ENCODE assay signal across 30 cellular contexts in the genomic region with DNA sequence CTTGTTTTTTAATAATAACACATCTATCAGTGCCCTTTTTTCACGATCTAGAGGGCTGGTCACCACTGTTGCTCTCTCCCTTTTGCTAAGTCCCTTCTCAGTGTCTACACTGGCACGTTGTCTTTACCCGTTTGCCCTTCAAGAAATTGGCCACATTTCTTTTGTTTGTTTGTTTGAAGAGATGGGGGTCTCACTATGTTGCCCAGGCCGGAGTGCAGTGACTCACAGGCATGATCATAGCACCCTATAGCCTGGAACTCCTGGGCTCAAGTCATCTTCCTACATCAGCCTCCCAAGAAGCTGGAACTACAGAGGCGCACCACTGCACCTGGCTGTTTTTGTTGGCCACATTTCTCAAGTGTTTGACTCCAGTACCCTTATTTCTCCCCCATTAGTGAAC.
"Had no signal": no experiment of that assay in that cellular context is flagged by ENCODE, and none has a peak within 500 bp of the region (broad histone marks: within the 10 kb centered on the region; RNA-seq: fewer than 3 reads in every experiment).

No MANE protein-coding gene starts in this region.

- H3K36me3 Mint-ChIP-seq: activated naive CD4-positive, alpha-beta T cell treated with anti-CD3 and anti-CD28 coated beads, Interleukin-2, amount 50 U/mL, for 24 hours; activated naive CD8-positive, alpha-beta T cell treated with anti-CD3 and anti-CD28 coated beads for 36 hours; T-cell had no signal

- DNase-seq: activated CD4-positive, alpha-beta T cell treated with anti-CD3 and anti-CD28 coated beads for 1 hour; activated CD4-positive, alpha-beta T cell treated with anti-CD3 and anti-CD28 coated beads for 4 hours; activated CD4-positive, alpha-beta T cell treated with anti-CD3 and anti-CD28 coated beads, Interleukin-2, amount 50 U/mL, for 1 hour; activated CD4-positive, alpha-beta T cell treated with anti-CD3 and anti-CD28 coated beads, Interleukin-2, amount 50 U/mL, for 48 hours; activated CD8-positive, alpha-beta memory T cell treated with anti-CD3 and anti-CD28 coated beads for 24 hours; activated CD8-positive, alpha-beta T cell treated with anti-CD3 and anti-CD28 coated beads for 36 hours; activated effector memory CD4-positive, alpha-beta T cell treated with Interleukin-2 at 50 U/mL for 16 hours; activated gamma-delta T cell treated with Interleukin-2 at 50 U/mL for 16 hours; activated naive CD4-positive, alpha-beta T cell treated with anti-CD3 and anti-CD28 coated beads for 36 hours; activated naive CD8-positive, alpha-beta T cell treated with anti-CD3 and anti-CD28 coated beads for 36 hours; activated naive CD8-positive, alpha-beta T cell treated with anti-CD3 and anti-CD28 coated beads, Interleukin-2, amount 50 U/mL, for 24 hours; activated T-cell treated with anti-CD3 and anti-CD28 coated beads, Interleukin-2, amount 50 U/mL, for 4 hours; adrenal gland; amygdala; aorta; body of pancreas; caudate nucleus; cortex of kidney; dermis blood vessel endothelial cell; effector CD8-positive, alpha-beta T cell; esophagus squamous epithelium; foreskin melanocyte; SW 1271; T-cell; T-helper 17 cell had no signal

- H3K4me1 ChIP-seq: esophagus squamous epithelium had no signal

- H3K27me3 ChIP-seq: adrenal gland, body of pancreas, esophagus squamous epithelium, gastroesophageal sphincter had no signal

- H3K36me3 ChIP-seq: adrenal gland, esophagus squamous epithelium, gastroesophageal sphincter had no signal

- H3K9me3 Mint-ChIP-seq: activated CD8-positive, alpha-beta T cell treated with anti-CD3 and anti-CD28 coated beads for 36 hours; activated naive CD4-positive, alpha-beta T cell treated with anti-CD3 and anti-CD28 coated beads for 36 hours; activated naive CD4-positive, alpha-beta T cell treated with anti-CD3 and anti-CD28 coated beads, Interleukin-2, amount 50 U/mL, for 24 hours; activated naive CD8-positive, alpha-beta T cell treated with anti-CD3 and anti-CD28 coated beads for 36 hours; activated naive CD8-positive, alpha-beta T cell treated with anti-CD3 and anti-CD28 coated beads, Interleukin-2, amount 50 U/mL, for 24 hours; activated T-cell treated with anti-CD3 and anti-CD28 coated beads, Interleukin-2, amount 50 U/mL, for 4 hours; activated T-helper 17 cell treated with anti-CD3 and anti-CD28 coated beads, Interleukin-2, amount 50 U/mL, for 72 hours; T-cell; T-helper 2 cell treated with Interferon-gamma antibody and Interleukin-4, amounts not matched to agents 5 μg/mL and 100 μg/mL, for 36 hours had no signal

- H3K4me1 Mint-ChIP-seq: activated naive CD4-positive, alpha-beta T cell treated with anti-CD3 and anti-CD28 coated beads, Interleukin-2, amount 50 U/mL, for 24 hours; activated naive CD8-positive, alpha-beta T cell treated with anti-CD3 and anti-CD28 coated beads for 36 hours; activated naive CD8-positive, alpha-beta T cell treated with anti-CD3 and anti-CD28 coated beads, Interleukin-2, amount 50 U/mL, for 24 hours; activated T-helper 17 cell treated with anti-CD3 and anti-CD28 coated beads, Interleukin-2, amount 50 U/mL, for 72 hours; T-cell; T-helper 17 cell had no signal

- H3K27ac ChIP-seq: adrenal gland, body of pancreas, epithelial cell of prostate, esophagus squamous epithelium, gastroesophageal sphincter had no signal

- ATAC-seq: activated CD8-positive, alpha-beta T cell treated with anti-CD3 and anti-CD28 coated beads for 36 hours; activated naive CD8-positive, alpha-beta T cell treated with anti-CD3 and anti-CD28 coated beads, Interleukin-2, amount 50 U/mL, for 24 hours; activated T-cell treated with anti-CD3 and anti-CD28 coated beads, Interleukin-2, amount 50 U/mL, for 4 hours; activated T-helper 17 cell treated with anti-CD3 and anti-CD28 coated beads, Interleukin-2, amount 50 U/mL, for 72 hours; body of pancreas; gastroesophageal sphincter; T-cell; T-helper 17 cell had no signal

- H3K9me3 ChIP-seq: adrenal gland, body of pancreas, esophagus squamous epithelium, gastroesophageal sphincter had no signal

- H3K27me3 Mint-ChIP-seq: activated CD8-positive, alpha-beta T cell treated with anti-CD3 and anti-CD28 coated beads for 36 hours; activated naive CD4-positive, alpha-beta T cell treated with anti-CD3 and anti-CD28 coated beads, Interleukin-2, amount 50 U/mL, for 24 hours; activated naive CD8-positive, alpha-beta T cell treated with anti-CD3 and anti-CD28 coated beads for 36 hours; activated naive CD8-positive, alpha-beta T cell treated with anti-CD3 and anti-CD28 coated beads, Interleukin-2, amount 50 U/mL, for 24 hours had no signal

- H3K4me3 ChIP-seq: adrenal gland, body of pancreas, esophagus squamous epithelium, gastroesophageal sphincter had no signal

- H3K27ac Mint-ChIP-seq: activated CD8-positive, alpha-beta T cell treated with anti-CD3 and anti-CD28 coated beads for 36 hours; activated naive CD4-positive, alpha-beta T cell treated with anti-CD3 and anti-CD28 coated beads for 36 hours; activated naive CD4-positive, alpha-beta T cell treated with anti-CD3 and anti-CD28 coated beads, Interleukin-2, amount 50 U/mL, for 24 hours; activated naive CD8-positive, alpha-beta T cell treated with anti-CD3 and anti-CD28 coated beads for 36 hours; activated naive CD8-positive, alpha-beta T cell treated with anti-CD3 and anti-CD28 coated beads, Interleukin-2, amount 50 U/mL, for 24 hours; activated T-helper 17 cell treated with anti-CD3 and anti-CD28 coated beads, Interleukin-2, amount 50 U/mL, for 72 hours; T-cell; T-helper 17 cell; T-helper 2 cell treated with Interferon-gamma antibody and Interleukin-4, amounts not matched to agents 5 μg/mL and 100 μg/mL, for 36 hours had no signal

- H3K4me3 Mint-ChIP-seq: activated CD8-positive, alpha-beta T cell treated with anti-CD3 and anti-CD28 coated beads for 36 hours; activated naive CD4-positive, alpha-beta T cell treated with anti-CD3 and anti-CD28 coated beads for 36 hours; activated naive CD4-positive, alpha-beta T cell treated with anti-CD3 and anti-CD28 coated beads, Interleukin-2, amount 50 U/mL, for 24 hours; activated naive CD8-positive, alpha-beta T cell treated with anti-CD3 and anti-CD28 coated beads for 36 hours; activated naive CD8-positive, alpha-beta T cell treated with anti-CD3 and anti-CD28 coated beads, Interleukin-2, amount 50 U/mL, for 24 hours; activated T-cell treated with anti-CD3 and anti-CD28 coated beads, Interleukin-2, amount 50 U/mL, for 4 hours; activated T-helper 17 cell treated with anti-CD3 and anti-CD28 coated beads, Interleukin-2, amount 50 U/mL, for 72 hours; T-cell; T-helper 17 cell; T-helper 2 cell treated with Interferon-gamma antibody and Interleukin-4, amounts not matched to agents 5 μg/mL and 100 μg/mL, for 36 hours had no signal
